16 cellular contexts compared by ENCODE assay signal in genomic region chr6:154179443-154179842, GRCh38.
DNase-seq lines count a peak whose midpoint lies in the region; ATAC-seq and TF ChIP-seq lines count a peak whose summit lies in the region.
"Had no signal": no experiment of that assay in that cellular context is flagged by ENCODE, and none has a peak within 500 bp of the region (broad histone marks: within the 10 kb centered on the region; RNA-seq: fewer than 3 reads in every experiment).

No MANE protein-coding gene starts in this region.

- H3K4me3 ChIP-seq in HEK293 (ENCODE audit: low read depth, low read length) (no peak overlapping the region), dorsolateral prefrontal cortex (no peak overlapping the region)
- H3K4me3 ChIP-seq: BLaER1 treated with 17β-estradiol and CSF1 and Interleukin-3, amounts not matched to agents 10 nM and 100 nM had no signal

- no peaks in the 10 kb centered on the region for H3K9me3 ChIP-seq in HEK293 (ENCODE audit: control insufficient read depth, insufficient read depth, low read depth, low read length)

- CTCF ChIA-PET in activated naive CD4-positive, alpha-beta T cell treated with anti-CD3 and anti-CD28 coated beads, Interleukin-2, amount 10 ng/mL, durations not matched to agents 7 days and 5 days (lab: Charles Lee): interaction anchor here (0.8 kb wide), 1 partner anchor 98 kb away, joined by 4 read pairs; no protein-coding TSS in a partner anchor
- CTCF ChIA-PET in HEK293 (lab: Yijun Ruan, JAX): interaction anchor here (0.6 to 1.0 kb wide), 4 partner anchors 36 to 296 kb away, joined by 3 read pairs; no protein-coding TSS in a partner anchor

- H3K27me3 ChIP-seq in dorsolateral prefrontal cortex: no peaks in the 10 kb centered on the region
- H3K27me3 ChIP-seq: BLaER1 treated with 17β-estradiol and CSF1 and Interleukin-3, amounts not matched to agents 10 nM and 100 nM had no signal

- no peak overlapping the region for H3K4me3 Mint-ChIP-seq in activated naive CD4-positive, alpha-beta T cell treated with anti-CD3 and anti-CD28 coated beads, Interleukin-2, amount 50 U/mL, for 24 hours
- H3K4me3 Mint-ChIP-seq in activated naive CD4-positive, alpha-beta T cell treated with anti-CD3 and anti-CD28 coated beads, Interleukin-2, amount 10 ng/mL, durations not matched to agents 7 days and 5 days: no peak overlapping the region

- H3K27ac Mint-ChIP-seq in activated naive CD4-positive, alpha-beta T cell treated with anti-CD3 and anti-CD28 coated beads, Interleukin-2, amount 50 U/mL, for 24 hours: peak overlapping the region; percentile 43
- no peak overlapping the region for H3K27ac Mint-ChIP-seq in activated naive CD4-positive, alpha-beta T cell treated with anti-CD3 and anti-CD28 coated beads, Interleukin-2, amount 10 ng/mL, durations not matched to agents 7 days and 5 days

- no peaks in the 10 kb centered on the region for H3K4me1 ChIP-seq in HEK293 (ENCODE audit: control insufficient read depth, insufficient read depth, low read length)

- POLR2A ChIA-PET in HEK293 (lab: Yijun Ruan, JAX): no interaction called here

- no peak for ATAC-seq in GM18502 (IDR thresholded peaks at IDR 0.05; ENCODE audit: poor library complexity, unreplicated experiment)
- no peak for ATAC-seq in omental fat pad (ENCODE audit: low FRiP score)
- ATAC-seq: HepG2 had no signal

- DNase-seq in activated naive CD4-positive, alpha-beta T cell treated with anti-CD3 and anti-CD28 coated beads, Interleukin-2, amount 10 ng/mL, durations not matched to agents 7 days and 5 days: no peak
- no peak for DNase-seq in dorsolateral prefrontal cortex
- no peak for DNase-seq in medulla oblongata (ENCODE audit: extremely low spot score)
- DNase-seq in omental fat pad (ENCODE audit: low spot score): no peak
- DNase-seq: ACHN; CD4-positive, CD25-positive, alpha-beta regulatory T cell; COR-L47; DMS79 treated with DMSO at 0.1 percent for 48 hours; EL; GDM1; HCEC 1CT had no signal

- H3K9me3 Mint-ChIP-seq in activated naive CD4-positive, alpha-beta T cell treated with anti-CD3 and anti-CD28 coated beads, Interleukin-2, amount 50 U/mL, for 24 hours: peaks cover 11% of the 10 kb centered on the region
- peaks cover 23% of the 10 kb centered on the region for H3K9me3 Mint-ChIP-seq in activated naive CD4-positive, alpha-beta T cell treated with anti-CD3 and anti-CD28 coated beads, Interleukin-2, amount 10 ng/mL, durations not matched to agents 7 days and 5 days

- no peaks in the 10 kb centered on the region for H3K27me3 Mint-ChIP-seq in activated naive CD4-positive, alpha-beta T cell treated with anti-CD3 and anti-CD28 coated beads, Interleukin-2, amount 50 U/mL, for 24 hours
- H3K27me3 Mint-ChIP-seq in activated naive CD4-positive, alpha-beta T cell treated with anti-CD3 and anti-CD28 coated beads, Interleukin-2, amount 10 ng/mL, durations not matched to agents 7 days and 5 days: no peaks in the 10 kb centered on the region
- H3K27me3 Mint-ChIP-seq: CD4-positive, CD25-positive, alpha-beta regulatory T cell had no signal

- no peaks in the 10 kb centered on the region for H3K36me3 ChIP-seq in HEK293 (ENCODE audit: control insufficient read depth in 2 of 2, insufficient read depth in 1 of 2, low read length in 2 of 2)

- no peak for TF ChIP-seq CTCF in HEK293 (tag by site-specific recombination; IDR thresholded peaks at IDR 0.05)
- TF ChIP-seq CTCF in dorsolateral prefrontal cortex (IDR thresholded peaks at IDR 0.05 in 54 of 56, conservative IDR thresholded peaks at IDR 0.05 in 2 of 56; ENCODE audit: low read depth in 1 of 56, partially characterized antibody in 56 of 56): no peak
- no peak for TF ChIP-seq CTCF in omental fat pad (IDR thresholded peaks at IDR 0.05)

- intact Hi-C loops in dorsolateral prefrontal cortex (cut with DNase I): no loop called here

- peaks cover 43% of the 10 kb centered on the region for H3K36me3 Mint-ChIP-seq in activated naive CD4-positive, alpha-beta T cell treated with anti-CD3 and anti-CD28 coated beads, Interleukin-2, amount 50 U/mL, for 24 hours
- peaks cover 46% of the 10 kb centered on the region for H3K36me3 Mint-ChIP-seq in activated naive CD4-positive, alpha-beta T cell treated with anti-CD3 and anti-CD28 coated beads, Interleukin-2, amount 10 ng/mL, durations not matched to agents 7 days and 5 days

- H3K4me1 Mint-ChIP-seq in activated naive CD4-positive, alpha-beta T cell treated with anti-CD3 and anti-CD28 coated beads, Interleukin-2, amount 50 U/mL, for 24 hours: peaks cover 84% of the 10 kb centered on the region
- H3K4me1 Mint-ChIP-seq in activated naive CD4-positive, alpha-beta T cell treated with anti-CD3 and anti-CD28 coated beads, Interleukin-2, amount 10 ng/mL, durations not matched to agents 7 days and 5 days: peaks cover 2% of the 10 kb centered on the region

- H3K27ac ChIP-seq in HEK293 (ENCODE audit: extremely low read depth, low read depth, low read length): no peak overlapping the region
- H3K27ac ChIP-seq in dorsolateral prefrontal cortex: peak overlapping the region in 42 of 59 donors; percentile 4 to 82 (median 46)

TF ChIP-seq in HEK293, 187 proteins besides CTCF, POLR2A, EP300 and RAD21:
- TF ChIP-seq MYNN (tag by site-specific recombination; IDR thresholded peaks at IDR 0.05; ENCODE audit: borderline replicate concordance): no peak
- TF ChIP-seq ZNF121 (tag by site-specific recombination; IDR thresholded peaks at IDR 0.05): no peak
- TF ChIP-seq, protein P1, sequence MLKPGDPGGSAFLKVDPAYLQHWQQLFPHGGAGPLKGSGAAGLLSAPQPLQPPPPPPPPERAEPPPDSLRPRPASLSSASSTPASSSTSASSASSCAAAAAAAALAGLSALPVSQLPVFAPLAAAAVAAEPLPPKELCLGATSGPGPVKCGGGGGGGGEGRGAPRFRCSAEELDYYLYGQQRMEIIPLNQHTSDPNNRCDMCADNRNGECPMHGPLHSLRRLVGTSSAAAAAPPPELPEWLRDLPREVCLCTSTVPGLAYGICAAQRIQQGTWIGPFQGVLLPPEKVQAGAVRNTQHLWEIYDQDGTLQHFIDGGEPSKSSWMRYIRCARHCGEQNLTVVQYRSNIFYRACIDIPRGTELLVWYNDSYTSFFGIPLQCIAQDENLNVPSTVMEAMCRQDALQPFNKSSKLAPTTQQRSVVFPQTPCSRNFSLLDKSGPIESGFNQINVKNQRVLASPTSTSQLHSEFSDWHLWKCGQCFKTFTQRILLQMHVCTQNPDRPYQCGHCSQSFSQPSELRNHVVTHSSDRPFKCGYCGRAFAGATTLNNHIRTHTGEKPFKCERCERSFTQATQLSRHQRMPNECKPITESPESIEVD (tag by site-specific recombination; IDR thresholded peaks at IDR 0.05): peak; percentile 87
- peak; percentile 73 for TF ChIP-seq ZNF335 (tag by site-specific recombination; conservative IDR thresholded peaks at IDR 0.05)
- no peak for TF ChIP-seq ZNF2 (tag by site-specific recombination; IDR thresholded peaks at IDR 0.05)
- TF ChIP-seq WT1 (tag by site-specific recombination; IDR thresholded peaks at IDR 0.05): no peak
- TF ChIP-seq ZNF239 (tag by site-specific recombination; IDR thresholded peaks at IDR 0.05): no peak
- no peak for TF ChIP-seq SCRT2 (tag by site-specific recombination; IDR thresholded peaks at IDR 0.05)
- TF ChIP-seq ZNF624 (tag by site-specific recombination; IDR thresholded peaks at IDR 0.05): no peak
- TF ChIP-seq ZNF138 (tag by site-specific recombination; IDR thresholded peaks at IDR 0.05; ENCODE audit: borderline replicate concordance): no peak
- peak; percentile 64 for TF ChIP-seq FEZF1 (tag by site-specific recombination; IDR thresholded peaks at IDR 0.05)
